Comparison of ENCODE assay signal across 17 cellular contexts in genomic region chr5:93017854-93018253, GRCh38.
DNase-seq lines count a peak whose midpoint lies in the region; TF ChIP-seq lines count a peak whose summit lies in the region.
"Had no signal": no experiment of that assay in that cellular context is flagged by ENCODE, and none has a peak within 500 bp of the region (broad histone marks: within the 10 kb centered on the region; RNA-seq: fewer than 3 reads in every experiment).

No MANE protein-coding gene starts in this region.

- H3K27me3 Mint-ChIP-seq in MCF 10A (ENCODE audit: insufficient read depth, unreplicated experiment) = no peaks in the 10 kb centered on the region
- H3K27me3 Mint-ChIP-seq in glutamatergic neuron (ENCODE audit: unreplicated experiment) = no peaks in the 10 kb centered on the region
- H3K27me3 Mint-ChIP-seq: activated CD4-positive, alpha-beta memory T cell treated with anti-CD3 and anti-CD28 coated beads, Interleukin-2, amount 10 ng/mL, durations not matched to agents 7 days and 5 days had no signal

- H3K27ac ChIP-seq in breast epithelium (no peak overlapping the region), SK-N-MC (peak overlapping the region; percentile 59; the same call in 1 of the 2 replicates), left ventricle myocardium inferior (replicated peaks) (no peak overlapping the region)

- no peak for TF ChIP-seq POLR2A in breast epithelium (IDR thresholded peaks at IDR 0.05)

- no peaks in the 10 kb centered on the region for H3K36me3 Mint-ChIP-seq in MCF 10A (ENCODE audit: insufficient read depth, unreplicated experiment)
- no peaks in the 10 kb centered on the region for H3K36me3 Mint-ChIP-seq in glutamatergic neuron (ENCODE audit: unreplicated experiment)

- H3K4me1 Mint-ChIP-seq in MCF 10A (ENCODE audit: insufficient read depth, unreplicated experiment) (peaks cover 5% of the 10 kb centered on the region), glutamatergic neuron (ENCODE audit: low read depth, unreplicated experiment) (peaks cover 10% of the 10 kb centered on the region)
- H3K4me1 Mint-ChIP-seq: activated CD4-positive, alpha-beta memory T cell treated with anti-CD3 and anti-CD28 coated beads, Interleukin-2, amount 10 ng/mL, durations not matched to agents 7 days and 5 days had no signal

- no peaks in the 10 kb centered on the region for H3K36me3 ChIP-seq in breast epithelium
- H3K36me3 ChIP-seq in SK-N-MC (ENCODE audit: insufficient read depth, low read length) = no peaks in the 10 kb centered on the region
- H3K36me3 ChIP-seq in left ventricle myocardium inferior = no peaks in the 10 kb centered on the region

- intact Hi-C loops in MCF 10A (cut with micrococcal nuclease) = no loop called here
- intact Hi-C loops in breast epithelium (cut with DNase I; ENCODE audit: low total_unique reads) = no loop called here
- intact Hi-C loops in left ventricle myocardium inferior (cut with micrococcal nuclease) = no loop called here

- H3K27ac Mint-ChIP-seq in MCF 10A (ENCODE audit: low read depth, unreplicated experiment) (no peak overlapping the region), glutamatergic neuron (ENCODE audit: unreplicated experiment) (no peak overlapping the region)
- H3K27ac Mint-ChIP-seq: activated CD4-positive, alpha-beta memory T cell treated with anti-CD3 and anti-CD28 coated beads, Interleukin-2, amount 10 ng/mL, durations not matched to agents 7 days and 5 days had no signal

- CTCF ChIA-PET in MCF 10A (lab: Yijun Ruan, JAX) = interaction anchor here (0.7 kb wide), 2 partner anchors 86 to 1115 kb away, joined by 3 to 4 read pairs; no protein-coding TSS in a partner anchor

- H3K9me3 Mint-ChIP-seq in MCF 10A (ENCODE audit: unreplicated experiment) (no peaks in the 10 kb centered on the region), glutamatergic neuron (ENCODE audit: unreplicated experiment) (no peaks in the 10 kb centered on the region)

- H3K4me3 Mint-ChIP-seq in MCF 10A (ENCODE audit: unreplicated experiment) (no peak overlapping the region), glutamatergic neuron (ENCODE audit: unreplicated experiment) (no peak overlapping the region)
- H3K4me3 Mint-ChIP-seq: activated CD4-positive, alpha-beta memory T cell treated with anti-CD3 and anti-CD28 coated beads, Interleukin-2, amount 10 ng/mL, durations not matched to agents 7 days and 5 days had no signal

- H3K4me1 ChIP-seq in breast epithelium (no peaks in the 10 kb centered on the region), left ventricle myocardium inferior (no peaks in the 10 kb centered on the region)

- POLR2A ChIA-PET in MCF 10A (lab: Yijun Ruan, JAX) = no interaction called here

- no TSS peak for BruUV-seq in MCF 10A (replicated peaks; lab: Mats Ljungman, UMichigan)

- H3K9me3 ChIP-seq in breast epithelium (no peaks in the 10 kb centered on the region), SK-N-MC (ENCODE audit: low read depth, low read length) (no peaks in the 10 kb centered on the region), left ventricle myocardium inferior (replicated peaks) (no peaks in the 10 kb centered on the region)

- DNase-seq in MCF 10A (ENCODE audit: unreplicated experiment) = peak; percentile 74
- DNase-seq in breast epithelium (ENCODE audit: low spot score in 2 of 2) = no peak
- no peak for DNase-seq in SK-N-MC (ENCODE audit: low read depth, low spot score)
- peak; percentile 73 for DNase-seq in fibroblast of peridontal ligament (ENCODE audit: extremely low read depth)
- no peak for DNase-seq in activated CD4-positive, alpha-beta T cell treated with anti-CD3 and anti-CD28 coated beads, Interleukin-2, amount 50 U/mL, for 1 hour
- DNase-seq in NCI-H510A treated with DMSO at 0.1 percent for 48 hours (lab: John Stamatoyannopoulos, UW) = no peak
- no peak for DNase-seq in left ventricle myocardium inferior
- DNase-seq in glutamatergic neuron = no peak
- DNase-seq: activated CD4-positive, alpha-beta memory T cell treated with anti-CD3 and anti-CD28 coated beads, Interleukin-2, amount 10 ng/mL, durations not matched to agents 7 days and 5 days; DMS153; KG1; midbrain; NCI-H1694; NCI-H774; stimulated activated CD4-positive, alpha-beta T cell treated with anti-CD3 and anti-CD28 coated beads, Interleukin-12 subunit alpha, Interleukin-12 subunit beta, amount 100 ng/mL, for 4 hours; T1000 had no signal

- H3K4me3 ChIP-seq in breast epithelium (no peak overlapping the region), SK-N-MC (no peak overlapping the region), left ventricle myocardium inferior (no peak overlapping the region)
- H3K4me3 ChIP-seq: GM12878 had no signal

- H3K9ac ChIP-seq in SK-N-MC (ENCODE audit: insufficient read length) = no peak overlapping the region

- H3K27me3 ChIP-seq in breast epithelium (no peaks in the 10 kb centered on the region), left ventricle myocardium inferior (ENCODE audit: low read depth) (no peaks in the 10 kb centered on the region)

- TF ChIP-seq CTCF in MCF 10A (IDR thresholded peaks at IDR 0.05; ENCODE audit: unreplicated experiment) (no peak), breast epithelium (IDR thresholded peaks at IDR 0.05) (no peak), left ventricle myocardium inferior (IDR thresholded peaks at IDR 0.05; ENCODE audit: borderline replicate concordance) (no peak), glutamatergic neuron (IDR thresholded peaks at IDR 0.05; ENCODE audit: partially characterized antibody, unreplicated experiment) (no peak)

Comparison
In these comparisons a context has a peak if more than half of its experiments do, and no peak if none do; other contexts are left out.
1. DNase-seq: peak in MCF 10A (single experiment) and fibroblast of peridontal ligament (single experiment); none in breast epithelium (0 of 2), SK-N-MC (single experiment), activated CD4-positive, alpha-beta T cell treated with anti-CD3 and anti-CD28 coated beads, Interleukin-2, amount 50 U/mL, for 1 hour (single experiment), NCI-H510A treated with DMSO at 0.1 percent for 48 hours (single experiment), left ventricle myocardium inferior (single experiment) and glutamatergic neuron (single experiment).